24 cellular contexts compared by ENCODE assay signal in genomic region chr4:187491959-187492358, GRCh38.
DNase-seq lines count a peak whose midpoint lies in the region; ATAC-seq, FAIRE-seq and TF ChIP-seq lines count a peak whose summit lies in the region.
"Had no signal": no experiment of that assay in that cellular context is flagged by ENCODE, and none has a peak within 500 bp of the region (broad histone marks: within the 10 kb centered on the region; RNA-seq: fewer than 3 reads in every experiment).

No MANE protein-coding gene starts in this region.

- TF ChIP-seq CTCF in AG04450 (IDR thresholded peaks at IDR 0.05; ENCODE audit: low read depth, low read length) (no peak), keratinocyte (optimal IDR thresholded peaks at IDR 0.05 in 1 of 3, IDR thresholded peaks at IDR 0.05 in 1 of 3, conservative IDR thresholded peaks at IDR 0.05 in 1 of 3; ENCODE audit: extremely low read depth in 1 of 3, insufficient read depth in 2 of 3, low read length in 3 of 3) (no peak), suprapubic skin (IDR thresholded peaks at IDR 0.05) (no peak)

- no peak overlapping the region for H2AFZ ChIP-seq in keratinocyte (ENCODE audit: control insufficient read depth, low read length)
- H2AFZ ChIP-seq: GM23248 had no signal

- dilution Hi-C loops in keratinocyte (cut with MboI; ENCODE audit: extremely low pct_ligation_motif_present, low sequenced_read_pairs) = no loop called here

- H3K9ac ChIP-seq in SK-N-MC (ENCODE audit: insufficient read length) = no peak overlapping the region
- no peak overlapping the region for H3K9ac ChIP-seq in keratinocyte (ENCODE audit: control insufficient read depth, extremely low read depth, insufficient read depth, low read length)
- H3K9ac ChIP-seq: GM23248, KMS-11 had no signal

- FAIRE-seq in keratinocyte (lab: Jason Lieb, UNC) = peak; percentile 20
- FAIRE-seq: GM18507 had no signal

- no peak overlapping the region for H3K4me3 ChIP-seq in AG04450 (ENCODE audit: low read depth, low read length)
- peak overlapping the region; percentile 51 for H3K4me3 ChIP-seq in SK-N-MC
- H3K4me3 ChIP-seq in keratinocyte (ENCODE audit: control insufficient read depth in 2 of 3, extremely low read depth in 1 of 3, insufficient read depth in 2 of 3, low read depth in 1 of 3, low read length in 3 of 3) = no peak overlapping the region
- H3K4me3 ChIP-seq in suprapubic skin = no peak overlapping the region
- H3K4me3 ChIP-seq: GM23248 had no signal

- H3K4me2 ChIP-seq in keratinocyte (ENCODE audit: control insufficient read depth, extremely low read depth, insufficient read depth, low read depth, low read length) = no peak overlapping the region
- H3K4me2 ChIP-seq: KMS-11 had no signal

- 54% methylated on average over 2 of the region's 2 CpGs for WGBS in suprapubic skin

- no peak for TF ChIP-seq POLR2A in suprapubic skin (IDR thresholded peaks at IDR 0.05)

- no peaks in the 10 kb centered on the region for H3K79me2 ChIP-seq in keratinocyte (ENCODE audit: control insufficient read depth, insufficient read depth, low read length)

- no peaks in the 10 kb centered on the region for H3K27me3 ChIP-seq in AG04450 (ENCODE audit: control insufficient read depth, insufficient read depth, low read length)
- H3K27me3 ChIP-seq in keratinocyte (ENCODE audit: control insufficient read depth, extremely low read depth, insufficient read depth, low read length) = no peaks in the 10 kb centered on the region
- no peaks in the 10 kb centered on the region for H3K27me3 ChIP-seq in suprapubic skin

- H3K9me1 ChIP-seq in keratinocyte (ENCODE audit: control insufficient read depth, extremely low read depth, insufficient read depth, low read length) = no peaks in the 10 kb centered on the region

- CTCF ChIA-PET in AG04450 (lab: Charles Lee) = interaction anchor here (0.7 kb wide), 1 partner anchor 205 kb away, joined by 4 read pairs; no protein-coding TSS in a partner anchor

- H4K20me1 ChIP-seq in keratinocyte (ENCODE audit: control insufficient read depth, extremely low read depth, insufficient read depth, low read length) = no peaks in the 10 kb centered on the region

- DNase-seq in AG04450 (ENCODE audit: low read depth, low spot score) = peak; percentile 13
- DNase-seq in SK-N-MC (ENCODE audit: low read depth, low spot score) = peak; percentile 61
- peak; percentile 11 for DNase-seq in keratinocyte (ENCODE audit: low read depth, low spot score)
- no peak for DNase-seq in C1 segment of cervical spinal cord (lab: John Stamatoyannopoulos, UW)
- no peak for DNase-seq in suprapubic skin (ENCODE audit: low spot score in 2 of 2)
- no peak for DNase-seq in SKM-1 treated with dmso at 0.1 percent for 144 hours (lab: John Stamatoyannopoulos, UW; ENCODE audit: unreplicated experiment)
- DNase-seq: CD4-positive, CD25-positive, alpha-beta regulatory T cell; DMS153; DND-41; GM23248; H7; MM.1S; NCI-H1048; NCI-H1417; NCI-H1694; NCI-H2029 treated with DMSO at 0.1 percent for 48 hours; NCI-H446 treated with DMSO at 0.1 percent for 48 hours; NCI-H526; NCI-H82; NK-92 treated with Interleukin-12 subunit alpha and Interleukin-12 subunit beta, amount 100 ng/mL, for 24 hours; PC-3 had no signal

- H3K36me3 ChIP-seq in SK-N-MC (ENCODE audit: insufficient read depth, low read length) (no peaks in the 10 kb centered on the region), keratinocyte (ENCODE audit: control insufficient read depth in 2 of 2, extremely low read depth in 1 of 2, insufficient read depth in 2 of 2, low read length in 2 of 2) (no peaks in the 10 kb centered on the region), suprapubic skin (no peaks in the 10 kb centered on the region)

- H3K9me3 ChIP-seq in AG04450 (ENCODE audit: control insufficient read depth, insufficient read depth, low read length) (peaks cover 7% of the 10 kb centered on the region), SK-N-MC (ENCODE audit: low read depth, low read length) (no peaks in the 10 kb centered on the region), keratinocyte (ENCODE audit: control insufficient read depth, low read depth, low read length) (no peaks in the 10 kb centered on the region), suprapubic skin (no peaks in the 10 kb centered on the region)

- no peak overlapping the region for H3K27ac ChIP-seq in AG04450 (ENCODE audit: low read depth, low read length)
- H3K27ac ChIP-seq in SK-N-MC = peak overlapping the region; percentile 89
- no peak overlapping the region for H3K27ac ChIP-seq in keratinocyte (ENCODE audit: control insufficient read depth, insufficient read depth, low read length)
- H3K27ac ChIP-seq in suprapubic skin = no peak overlapping the region
- H3K27ac ChIP-seq: GM23248, KMS-11 had no signal

- TF ChIP-seq EP300 in suprapubic skin (IDR thresholded peaks at IDR 0.05) = no peak

- POLR2A ChIA-PET in AG04450 (lab: Yijun Ruan, JAX) = no interaction called here

- ATAC-seq in esophagus mucosa = peak; percentile 52
- ATAC-seq: PC-3 had no signal

- H3K4me1 ChIP-seq in keratinocyte (ENCODE audit: control insufficient read depth, extremely low read depth, insufficient read depth, low read length) (peaks cover 11% of the 10 kb centered on the region), suprapubic skin (no peaks in the 10 kb centered on the region)

Comparison
In these comparisons a context has a peak if more than half of its experiments do, and no peak if none do; other contexts are left out.
1. DNase-seq: peak in AG04450 (single experiment), SK-N-MC (single experiment) and keratinocyte (single experiment); none in C1 segment of cervical spinal cord (0 of 14), suprapubic skin (0 of 2) and SKM-1 treated with dmso at 0.1 percent for 144 hours (single experiment).